In the genomic region with DNA sequence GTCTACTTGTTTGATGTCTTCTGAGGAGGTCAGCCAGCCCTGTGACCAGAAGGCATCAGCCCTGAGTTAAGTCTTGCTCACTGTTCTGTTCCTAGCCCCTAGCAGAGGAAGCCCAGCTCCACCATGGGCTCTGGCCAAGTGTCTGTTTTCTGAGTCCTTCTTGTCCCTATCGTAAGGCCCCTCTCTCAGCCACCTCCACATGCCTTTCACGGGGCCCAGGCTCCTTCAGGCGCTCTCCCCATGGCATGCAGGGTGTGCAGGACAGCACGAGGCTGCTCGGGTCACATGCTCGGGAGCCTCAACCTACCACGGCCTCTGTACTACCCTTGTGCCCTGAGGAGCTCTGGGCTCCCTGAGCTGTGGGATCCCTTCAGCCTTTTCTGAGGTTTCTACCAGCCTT, we compare ENCODE assay signal across 19 cellular contexts. TPM values are rescaled to one million over a fixed set of nuclear protein-coding genes. Genes with fewer than 3 reads are reported as not detected.
DNase-seq lines count a peak whose midpoint lies in the region; ATAC-seq, FAIRE-seq and TF ChIP-seq lines count a peak whose summit lies in the region.
"Had no signal": no experiment of that assay in that cellular context is flagged by ENCODE, and none has a peak within 500 bp of the region (broad histone marks: within the 10 kb centered on the region; RNA-seq: fewer than 3 reads in every experiment).

No MANE protein-coding gene starts in this region.

- H3K4ac ChIP-seq in neuronal stem cell (ENCODE audit: low read length) = no peak overlapping the region

- TF ChIP-seq POLR2A in thyroid gland (IDR thresholded peaks at IDR 0.05) = no peak

- H3K36me3 ChIP-seq in neuronal stem cell (replicated peaks in 1 of 2; ENCODE audit: control insufficient read depth in 2 of 2, insufficient read depth in 2 of 2, low read length in 2 of 2) = no peaks in the 10 kb centered on the region
- H3K36me3 ChIP-seq in aorta (ENCODE audit: control insufficient read depth in 1 of 2, insufficient read depth in 2 of 2, low read length in 1 of 2) = no peaks in the 10 kb centered on the region
- no peaks in the 10 kb centered on the region for H3K36me3 ChIP-seq in thyroid gland
- H3K36me3 ChIP-seq: HAP-1 had no signal

- no peak overlapping the region for H2AK5ac ChIP-seq in neuronal stem cell (ENCODE audit: low read depth, low read length)

- H2BK120ac ChIP-seq in neuronal stem cell (ENCODE audit: low read depth, low read length) = peak overlapping the region; percentile 66

- no peak for FAIRE-seq in GM19239 (lab: Jason Lieb, UNC)
- FAIRE-seq: A549, D721Med, G401.6, GM12891, GM18507 had no signal

- no peaks in the 10 kb centered on the region for H3K79me1 ChIP-seq in neuronal stem cell (ENCODE audit: low read depth, low read length)

- H3K27me3 ChIP-seq in neuronal stem cell (ENCODE audit: control insufficient read depth in 3 of 3, insufficient read depth in 3 of 3, low read depth in 1 of 3, low read length in 3 of 3) = no peaks in the 10 kb centered on the region
- no peaks in the 10 kb centered on the region for H3K27me3 ChIP-seq in aorta (ENCODE audit: control insufficient read depth in 1 of 2, insufficient read depth in 2 of 2, low read length in 1 of 2)
- no peaks in the 10 kb centered on the region for H3K27me3 ChIP-seq in thyroid gland

- no peak for TF ChIP-seq CTCF in thyroid gland (IDR thresholded peaks at IDR 0.05)

- H3K4me3 Mint-ChIP-seq in stimulated activated naive CD8-positive, alpha-beta T cell treated with anti-CD3 and anti-CD28 coated beads, Interleukin-15, amount 100 ng/mL, for 72 hours = no peak overlapping the region
- H3K4me3 Mint-ChIP-seq: CD4-positive, alpha-beta T cell had no signal

- no peaks in the 10 kb centered on the region for H3K27me3 Mint-ChIP-seq in stimulated activated naive CD8-positive, alpha-beta T cell treated with anti-CD3 and anti-CD28 coated beads, Interleukin-15, amount 100 ng/mL, for 72 hours
- H3K27me3 Mint-ChIP-seq: CD4-positive, alpha-beta T cell had no signal

- H3K4me1 ChIP-seq in neuronal stem cell (ENCODE audit: control insufficient read depth in 2 of 2, insufficient read depth in 1 of 2, low read depth in 1 of 2, low read length in 2 of 2) = no peaks in the 10 kb centered on the region
- no peaks in the 10 kb centered on the region for H3K4me1 ChIP-seq in aorta (ENCODE audit: control insufficient read depth in 1 of 2, insufficient read depth in 2 of 2, low read length in 2 of 2)
- H3K4me1 ChIP-seq in thyroid gland = no peaks in the 10 kb centered on the region
- H3K4me1 ChIP-seq: A549, Caco-2, HAP-1 had no signal

- H2BK15ac ChIP-seq in neuronal stem cell (ENCODE audit: low read length) = no peak overlapping the region

- H3K9me3 ChIP-seq in neuronal stem cell (replicated peaks in 1 of 2; ENCODE audit: control insufficient read depth in 2 of 2, insufficient read depth in 1 of 2, low read depth in 1 of 2, low read length in 2 of 2) (peaks cover 0 to 2% of the 10 kb centered on the region in 2 donors), aorta (ENCODE audit: control insufficient read depth, low read length) (no peaks in the 10 kb centered on the region), thyroid gland (no peaks in the 10 kb centered on the region)
- H3K9me3 ChIP-seq: A549, Caco-2, HAP-1 had no signal

- H4K91ac ChIP-seq in neuronal stem cell (ENCODE audit: low read depth, low read length, poor library complexity) = no peak overlapping the region

- peak overlapping the region; percentile 52 for H3K18ac ChIP-seq in neuronal stem cell (ENCODE audit: low read length)

- no peak overlapping the region for H3K14ac ChIP-seq in neuronal stem cell (ENCODE audit: low read length)

- H3K4me3 ChIP-seq in neuronal stem cell (ENCODE audit: low read length in 2 of 2) (no peak overlapping the region), aorta (ENCODE audit: low read length in 2 of 2) (no peak overlapping the region), thyroid gland (replicated peaks in 1 of 3) (no peak overlapping the region)
- H3K4me3 ChIP-seq: A549, HAP-1 had no signal

- H4K8ac ChIP-seq in neuronal stem cell (ENCODE audit: low read depth, low read length) = no peak overlapping the region

- H3K9me3 Mint-ChIP-seq in stimulated activated naive CD8-positive, alpha-beta T cell treated with anti-CD3 and anti-CD28 coated beads, Interleukin-15, amount 100 ng/mL, for 72 hours = no peaks in the 10 kb centered on the region
- H3K9me3 Mint-ChIP-seq: CD4-positive, alpha-beta T cell had no signal

- no peak overlapping the region for H2BK5ac ChIP-seq in neuronal stem cell (ENCODE audit: low read length)

- H3K27ac ChIP-seq in neuronal stem cell (replicated peaks; ENCODE audit: low read length) (no peak overlapping the region), aorta (ENCODE audit: low read depth in 1 of 2, low read length in 2 of 2) (no peak overlapping the region), thyroid gland (no peak overlapping the region)
- H3K27ac ChIP-seq: 22Rv1, C4-2B had no signal

- no peak for DNase-seq in stimulated activated naive CD8-positive, alpha-beta T cell treated with anti-CD3 and anti-CD28 coated beads, Interleukin-15, Interleukin-2, amounts not matched to agents 100 U/mL and 50 U/mL, for 24 hours
- no peak for DNase-seq in stimulated activated naive CD8-positive, alpha-beta T cell treated with anti-CD3 and anti-CD28 coated beads, Interleukin-15, amount 100 ng/mL, for 72 hours
- DNase-seq in foreskin melanocyte = peak; percentile 57
- no peak for DNase-seq in neuronal stem cell (ENCODE audit: low spot score)
- DNase-seq in aorta = no peak
- DNase-seq in thyroid gland = no peak
- DNase-seq in inferior parietal cortex (ENCODE audit: extremely low spot score) = no peak
- DNase-seq in GM19239 (ENCODE audit: insufficient read length, low spot score) = no peak
- DNase-seq: AML-193; Caco-2; CD4-positive, alpha-beta T cell had no signal

- H3K23ac ChIP-seq in neuronal stem cell (ENCODE audit: low read depth, low read length, poor library complexity) = no peak overlapping the region

- intact Hi-C loops in aorta (cut with DNase I) = no loop called here
- intact Hi-C loops in thyroid gland (cut with DNase I) = no loop called here

- H2BK12ac ChIP-seq in neuronal stem cell (ENCODE audit: low read length) = no peak overlapping the region

- H3K9ac ChIP-seq in neuronal stem cell (ENCODE audit: low read depth, low read length, poor library complexity) = no peak overlapping the region

- no peak overlapping the region for H3K27ac Mint-ChIP-seq in stimulated activated naive CD8-positive, alpha-beta T cell treated with anti-CD3 and anti-CD28 coated beads, Interleukin-15, amount 100 ng/mL, for 72 hours
- H3K27ac Mint-ChIP-seq: CD4-positive, alpha-beta T cell had no signal

- H2AFZ ChIP-seq in neuronal stem cell (ENCODE audit: low read length) = no peak overlapping the region

- WGBS in neuronal stem cell (ENCODE audit: extremely low coverage in 2 of 2, insufficient read length in 2 of 2, insufficient replicate concordance in 1 of 2), 2 donors = no CpG with 5 or more reads among the region's 7 CpGs
- 85 to 90% methylated on average over 7 of the region's 7 CpGs for WGBS in aorta, 2 donors
- 82% methylated on average over 6 to 7 of the region's 7 CpGs for WGBS in thyroid gland, 2 donors

- ATAC-seq in stimulated activated naive CD8-positive, alpha-beta T cell treated with anti-CD3 and anti-CD28 coated beads, Interleukin-15, Interleukin-2, amounts not matched to agents 100 U/mL and 50 U/mL, for 24 hours = peak; percentile 31
- no peak for ATAC-seq in stimulated activated naive CD8-positive, alpha-beta T cell treated with anti-CD3 and anti-CD28 coated beads, Interleukin-15, amount 100 ng/mL, for 72 hours
- ATAC-seq in aorta (ENCODE audit: low FRiP score) = peak; percentile 11
- ATAC-seq: A549 had no signal

- H3K4me2 ChIP-seq in neuronal stem cell (ENCODE audit: insufficient read depth, low read length, poor library complexity, severe bottlenecking) = no peak overlapping the region
- H3K4me2 ChIP-seq: A549 had no signal

- no peaks in the 10 kb centered on the region for H3K4me1 Mint-ChIP-seq in stimulated activated naive CD8-positive, alpha-beta T cell treated with anti-CD3 and anti-CD28 coated beads, Interleukin-15, amount 100 ng/mL, for 72 hours

RNA-seq across cellular contexts. Expression of a gene that starts 30.8 kb away (rescaled TPM):
- 156 TPM for polyA plus RNA-seq in neuronal stem cell (2013, experiment 1 of 2)
- polyA plus RNA-seq in neuronal stem cell (2013, experiment 2 of 2) = 157 TPM
- total RNA-seq in aorta (100 to 1,000 TPM; 161 to 172 TPM), thyroid gland (100 to 1,000 TPM in 1 of 4 donors, 10 to 100 TPM in 3; 70.8 to 162 (median 88.6) TPM)
- polyA plus RNA-seq in aorta = 100 to 1,000 TPM in 1 of 2 donors, 10 to 100 TPM in 1; 77.7 to 166 TPM

RNA-seq across cellular contexts. Expression of a gene that starts 47.8 kb away (rescaled TPM):
- 13.5 TPM for polyA plus RNA-seq in neuronal stem cell (2013, experiment 1 of 2)
- 14.1 TPM for polyA plus RNA-seq in neuronal stem cell (2013, experiment 2 of 2)
- 10 to 100 TPM; 52.9 to 64.6 TPM for total RNA-seq in aorta
- polyA plus RNA-seq in aorta = 10 to 100 TPM in 1 of 2 donors, 1 to 10 TPM in 1; 9.5 to 11.4 TPM
- total RNA-seq in thyroid gland = 10 to 100 TPM; 33.0 to 69.6 (median 37.5) TPM
